ENCODE assay signal across 10 cellular contexts in the genomic region with DNA sequence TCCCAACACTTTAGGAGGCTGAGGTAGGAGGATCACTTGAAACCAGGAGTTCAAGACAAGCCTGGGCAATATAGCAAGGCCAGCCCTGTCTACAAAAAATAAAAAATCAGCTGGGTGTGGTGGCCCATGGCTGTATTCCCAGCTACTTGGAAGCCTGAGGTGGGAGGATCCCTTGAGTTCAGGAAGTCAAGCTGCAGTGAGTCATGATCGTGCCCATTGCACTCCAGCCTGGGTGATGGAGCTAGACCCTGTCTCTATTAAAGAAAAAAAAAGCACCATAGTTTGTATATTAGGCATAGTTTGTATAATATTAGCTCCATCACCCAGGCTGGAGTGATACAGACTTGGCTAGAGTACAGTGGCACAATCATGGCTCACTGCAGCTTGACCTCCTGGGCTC.
A peak's percentile ranks its signal among the peaks of the same experiment; 100 is the strongest.
DNase-seq lines count a peak whose midpoint lies in the region; ATAC-seq and TF ChIP-seq lines count a peak whose summit lies in the region.
"Had no signal": no experiment of that assay in that cellular context is flagged by ENCODE, and none has a peak within 500 bp of the region (broad histone marks: within the 10 kb centered on the region; RNA-seq: fewer than 3 reads in every experiment).

No MANE protein-coding gene starts in this region.

- CTCF ChIA-PET in HEK293 (lab: Yijun Ruan, JAX) = interaction anchor here (0.5 to 2.2 kb wide), 5 partner anchors 15 to 828 kb away, joined by 3 to 8 read pairs (median 5); no protein-coding TSS in a partner anchor

- POLR2A ChIA-PET in HEK293 (lab: Yijun Ruan, JAX) = interaction anchor here (1.0 kb wide), 1 partner anchor 113 kb away, joined by 3 read pairs; no protein-coding TSS in a partner anchor

- DNase-seq in fibroblast of the conjunctiva (ENCODE audit: low read depth) (peak; percentile 85), skeletal muscle cell (ENCODE audit: low read depth) (peak; percentile 36), NCI-H748 treated with DMSO at 0.1 percent for 48 hours (lab: John Stamatoyannopoulos, UW) (no peak), AML-193 (lab: John Stamatoyannopoulos, UW) (no peak)
- DNase-seq: activated T-cell treated with anti-CD3 and anti-CD28 coated beads, Interleukin-2, amount 50 U/mL, for 48 hours; kidney; NCI-H2227 treated with DMSO at 0.1 percent for 48 hours had no signal

- no peaks in the 10 kb centered on the region for H3K4me1 ChIP-seq in HEK293 (ENCODE audit: control insufficient read depth, insufficient read depth, low read length)

- no peaks in the 10 kb centered on the region; a peak in 1 of 3 replicates for H3K36me3 ChIP-seq in HEK293 (ENCODE audit: control insufficient read depth in 2 of 2, insufficient read depth in 1 of 2, low read length in 2 of 2)

- no peak overlapping the region for H3K27ac ChIP-seq in HEK293 (ENCODE audit: extremely low read depth, low read depth, low read length)

- H3K9me3 ChIP-seq in HEK293 (ENCODE audit: control insufficient read depth, insufficient read depth, low read depth, low read length) = no peaks in the 10 kb centered on the region

- ATAC-seq in SK-N-SH treated with all-trans-retinoic acid at 6 μM for 48 hours (peak; percentile 78), HG02885 (IDR thresholded peaks at IDR 0.05; ENCODE audit: poor library complexity, unreplicated experiment) (no peak)

- TF ChIP-seq CTCF in HEK293 (tag by site-specific recombination; IDR thresholded peaks at IDR 0.05) = no peak

- H3K4me3 ChIP-seq in HEK293 (ENCODE audit: low read depth, low read length) = no peak overlapping the region
- no peak overlapping the region for H3K4me3 ChIP-seq in skeletal muscle cell (ENCODE audit: low read depth, low read length)

TF ChIP-seq in HEK293, 187 proteins besides CTCF, POLR2A, EP300 and RAD21:
- TF ChIP-seq KLF1 (tag by site-specific recombination; IDR thresholded peaks at IDR 0.05) (peak; percentile 82), WT1 (tag by site-specific recombination; IDR thresholded peaks at IDR 0.05) (0 out of 2 replicates have a peak, but pooled peaks have one; percentile 19), ZNF513 (tag by site-specific recombination; IDR thresholded peaks at IDR 0.05) (no peak)
- TF ChIP-seq, protein P1, sequence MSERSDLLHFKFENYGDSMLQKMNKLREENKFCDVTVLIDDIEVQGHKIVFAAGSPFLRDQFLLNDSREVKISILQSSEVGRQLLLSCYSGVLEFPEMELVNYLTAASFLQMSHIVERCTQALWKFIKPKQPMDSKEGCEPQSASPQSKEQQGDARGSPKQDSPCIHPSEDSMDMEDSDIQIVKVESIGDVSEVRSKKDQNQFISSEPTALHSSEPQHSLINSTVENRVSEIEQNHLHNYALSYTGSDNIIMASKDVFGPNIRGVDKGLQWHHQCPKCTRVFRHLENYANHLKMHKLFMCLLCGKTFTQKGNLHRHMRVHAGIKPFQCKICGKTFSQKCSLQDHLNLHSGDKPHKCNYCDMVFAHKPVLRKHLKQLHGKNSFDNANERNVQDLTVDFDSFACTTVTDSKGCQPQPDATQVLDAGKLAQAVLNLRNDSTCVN (tag by site-specific recombination; optimal IDR thresholded peaks at IDR 0.05) = no peak
- TF ChIP-seq, protein P2, sequence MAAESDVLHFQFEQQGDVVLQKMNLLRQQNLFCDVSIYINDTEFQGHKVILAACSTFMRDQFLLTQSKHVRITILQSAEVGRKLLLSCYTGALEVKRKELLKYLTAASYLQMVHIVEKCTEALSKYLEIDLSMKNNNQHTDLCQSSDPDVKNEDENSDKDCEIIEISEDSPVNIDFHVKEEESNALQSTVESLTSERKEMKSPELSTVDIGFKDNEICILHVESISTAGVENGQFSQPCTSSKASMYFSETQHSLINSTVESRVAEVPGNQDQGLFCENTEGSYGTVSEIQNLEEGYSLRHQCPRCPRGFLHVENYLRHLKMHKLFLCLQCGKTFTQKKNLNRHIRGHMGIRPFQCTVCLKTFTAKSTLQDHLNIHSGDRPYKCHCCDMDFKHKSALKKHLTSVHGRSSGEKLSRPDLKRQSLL (tag by site-specific recombination; IDR thresholded peaks at IDR 0.05) = peak; percentile 65

TF ChIP-seq in SK-N-SH treated with all-trans-retinoic acid at 6 μM for 48 hours, 23 proteins besides CTCF, POLR2A, EP300 and RAD21:
- TF ChIP-seq RARB (CRISPR knock-in tag; IDR thresholded peaks at IDR 0.05) = no peak
- no peak for TF ChIP-seq GLIS3 (CRISPR knock-in tag; IDR thresholded peaks at IDR 0.05)
- no peak for TF ChIP-seq POU6F1 (CRISPR knock-in tag; IDR thresholded peaks at IDR 0.05; ENCODE audit: borderline replicate concordance, low read depth)
- TF ChIP-seq ZNF8 (CRISPR knock-in tag; IDR thresholded peaks at IDR 0.05) = no peak
- no peak for TF ChIP-seq ESRRG (CRISPR knock-in tag; IDR thresholded peaks at IDR 0.05)
- no peak for TF ChIP-seq CSDC2 (CRISPR knock-in tag; IDR thresholded peaks at IDR 0.05)
- no peak for TF ChIP-seq ZNF565 (CRISPR knock-in tag; conservative IDR thresholded peaks at IDR 0.05; ENCODE audit: low read depth)
- TF ChIP-seq PATZ1 (CRISPR knock-in tag; IDR thresholded peaks at IDR 0.05; ENCODE audit: borderline replicate concordance) = no peak
- no peak for TF ChIP-seq ZFP30 (CRISPR knock-in tag; IDR thresholded peaks at IDR 0.05)
- no peak for TF ChIP-seq ISL1 (CRISPR knock-in tag; IDR thresholded peaks at IDR 0.05)
- no peak for TF ChIP-seq BACH2 (CRISPR knock-in tag; IDR thresholded peaks at IDR 0.05; ENCODE audit: borderline replicate concordance)
- TF ChIP-seq ZC3H10 (CRISPR knock-in tag; IDR thresholded peaks at IDR 0.05) = no peak

Comparison
In these comparisons a context has a peak if more than half of its experiments do, and no peak if none do; other contexts are left out.
1. DNase-seq: peak in fibroblast of the conjunctiva (single experiment) and skeletal muscle cell (single experiment); none in NCI-H748 treated with DMSO at 0.1 percent for 48 hours (single experiment) and AML-193 (0 of 2).